In genomic region chr1:95731466-95731865, GRCh38 we compare ENCODE assay signal across 19 cellular contexts.
DNase-seq lines count a peak whose midpoint lies in the region; ATAC-seq and TF ChIP-seq lines count a peak whose summit lies in the region.
"Had no signal": no experiment of that assay in that cellular context is flagged by ENCODE, and none has a peak within 500 bp of the region (broad histone marks: within the 10 kb centered on the region; RNA-seq: fewer than 3 reads in every experiment).

No MANE protein-coding gene starts in this region.

- no TSS peak for BruUV-seq in MCF 10A (replicated peaks; lab: Mats Ljungman, UMichigan)

- peaks cover 16% of the 10 kb centered on the region for H3K4me1 Mint-ChIP-seq in MCF 10A (ENCODE audit: insufficient read depth, unreplicated experiment)

- no peaks in the 10 kb centered on the region for H3K4me1 ChIP-seq in breast epithelium
- peaks cover 5% of the 10 kb centered on the region for H3K4me1 ChIP-seq in osteoblast (ENCODE audit: insufficient read depth, low read length)
- no peaks in the 10 kb centered on the region for H3K4me1 ChIP-seq in right lobe of liver
- H3K4me1 ChIP-seq: BLaER1 treated with 17β-estradiol and CSF1 and Interleukin-3, amounts not matched to agents 10 nM and 100 nM had no signal

- no peak for ATAC-seq in right lobe of liver
- ATAC-seq: CD8-positive, alpha-beta T cell; GM12878; HCT116 had no signal

- POLR2A ChIA-PET in MCF 10A (lab: Yijun Ruan, JAX) = interaction anchor here (0.6 to 2.9 kb wide), 5 partner anchors 8 to 152 kb away, joined by 3 to 16 read pairs (median 6); no protein-coding TSS in a partner anchor

- peak overlapping the region; percentile 40 for H3K27ac Mint-ChIP-seq in MCF 10A (ENCODE audit: low read depth, unreplicated experiment)
- H3K27ac Mint-ChIP-seq: CD8-positive, alpha-beta T cell; HFFc6 had no signal

- TF ChIP-seq CTCF in MCF 10A (IDR thresholded peaks at IDR 0.05; ENCODE audit: unreplicated experiment) = no peak
- TF ChIP-seq CTCF in breast epithelium (IDR thresholded peaks at IDR 0.05) = no peak
- TF ChIP-seq CTCF in epithelial cell of esophagus (IDR thresholded peaks at IDR 0.05; ENCODE audit: insufficient read depth, low read depth, low read length, missing control alignments) = no peak
- TF ChIP-seq CTCF in osteoblast (IDR thresholded peaks at IDR 0.05; ENCODE audit: extremely low read depth, low read depth, low read length) = no peak
- TF ChIP-seq CTCF in right lobe of liver (IDR thresholded peaks at IDR 0.05) = no peak

- H3K4me3 Mint-ChIP-seq in MCF 10A (ENCODE audit: unreplicated experiment) = no peak overlapping the region
- H3K4me3 Mint-ChIP-seq: CD8-positive, alpha-beta T cell; HFFc6 had no signal

- CTCF ChIA-PET in MCF 10A (lab: Yijun Ruan, JAX) = no interaction called here

- DNase-seq in MCF 10A (ENCODE audit: unreplicated experiment) (peak; percentile 34), breast epithelium (ENCODE audit: low spot score in 2 of 2) (no peak), epithelial cell of esophagus (ENCODE audit: low read depth) (peak; percentile 79), osteoblast (ENCODE audit: insufficient read length, low spot score, missing footprints) (no peak), right lobe of liver (no peak), NCI-H526 (lab: John Stamatoyannopoulos, UW) (no peak), NCI-H1092 (lab: John Stamatoyannopoulos, UW) (no peak)
- DNase-seq: 8988T; CD8-positive, alpha-beta T cell; DMS 273 treated with DMSO at 0.1 percent for 48 hours; DMS53; DND-41; EL; GOT3; H7; HFFc6 had no signal

- peak overlapping the region; percentile 64 for H2AFZ ChIP-seq in osteoblast (ENCODE audit: low read length)

- no peak for TF ChIP-seq POLR2A in breast epithelium (IDR thresholded peaks at IDR 0.05)
- no peak for TF ChIP-seq POLR2A in right lobe of liver (IDR thresholded peaks at IDR 0.05)

- H3K27me3 Mint-ChIP-seq in MCF 10A (ENCODE audit: insufficient read depth, unreplicated experiment) = no peaks in the 10 kb centered on the region

- no peaks in the 10 kb centered on the region for H3K79me2 ChIP-seq in osteoblast (ENCODE audit: insufficient read depth, low read length)

- no peak overlapping the region for H3K4me2 ChIP-seq in osteoblast (ENCODE audit: insufficient read depth, low read length)
- H3K4me2 ChIP-seq: BLaER1 treated with 17β-estradiol and CSF1 and Interleukin-3, amounts not matched to agents 10 nM and 100 nM had no signal

- no peaks in the 10 kb centered on the region for H4K20me1 ChIP-seq in osteoblast (ENCODE audit: insufficient read depth, low read length)
- H4K20me1 ChIP-seq: BLaER1 treated with 17β-estradiol and CSF1 and Interleukin-3, amounts not matched to agents 10 nM and 100 nM had no signal

- H3K4me3 ChIP-seq in breast epithelium = no peak overlapping the region
- H3K4me3 ChIP-seq in epithelial cell of esophagus (ENCODE audit: low read length) = no peak overlapping the region
- no peak overlapping the region for H3K4me3 ChIP-seq in osteoblast (ENCODE audit: insufficient read depth, low read length)
- no peak overlapping the region for H3K4me3 ChIP-seq in right lobe of liver
- H3K4me3 ChIP-seq: BLaER1 treated with 17β-estradiol and CSF1 and Interleukin-3, amounts not matched to agents 10 nM and 100 nM; GM12878 had no signal

- H3K36me3 ChIP-seq in breast epithelium (no peaks in the 10 kb centered on the region), osteoblast (ENCODE audit: insufficient read depth, low read length) (no peaks in the 10 kb centered on the region), right lobe of liver (no peaks in the 10 kb centered on the region)
- H3K36me3 ChIP-seq: BLaER1 treated with 17β-estradiol and CSF1 and Interleukin-3, amounts not matched to agents 10 nM and 100 nM had no signal

- H3K27me3 ChIP-seq in breast epithelium = no peaks in the 10 kb centered on the region
- H3K27me3 ChIP-seq in osteoblast (ENCODE audit: insufficient read depth, low read length) = no peaks in the 10 kb centered on the region
- no peaks in the 10 kb centered on the region for H3K27me3 ChIP-seq in right lobe of liver
- H3K27me3 ChIP-seq: BLaER1 treated with 17β-estradiol and CSF1 and Interleukin-3, amounts not matched to agents 10 nM and 100 nM had no signal

- H3K27ac ChIP-seq in breast epithelium (no peak overlapping the region), osteoblast (ENCODE audit: low read depth, low read length) (no peak overlapping the region), right lobe of liver (no peak overlapping the region)
- H3K27ac ChIP-seq: BLaER1 treated with 17β-estradiol and CSF1 and Interleukin-3, amounts not matched to agents 10 nM and 100 nM had no signal

- H3K9me3 ChIP-seq in breast epithelium (no peaks in the 10 kb centered on the region), osteoblast (ENCODE audit: low read depth, low read length) (no peaks in the 10 kb centered on the region), right lobe of liver (no peaks in the 10 kb centered on the region)
- H3K9me3 ChIP-seq: BLaER1 treated with 17β-estradiol and CSF1 and Interleukin-3, amounts not matched to agents 10 nM and 100 nM had no signal

- intact Hi-C loops in MCF 10A (cut with micrococcal nuclease) (no loop called here), breast epithelium (cut with DNase I; ENCODE audit: low total_unique reads) (no loop called here), right lobe of liver (cut with DNase I) (no loop called here)

- peaks cover 8% of the 10 kb centered on the region for H3K9me3 Mint-ChIP-seq in MCF 10A (ENCODE audit: unreplicated experiment)

- no peaks in the 10 kb centered on the region for H3K36me3 Mint-ChIP-seq in MCF 10A (ENCODE audit: insufficient read depth, unreplicated experiment)
- H3K36me3 Mint-ChIP-seq: CD8-positive, alpha-beta T cell had no signal

Comparison
In these comparisons a context has a peak if more than half of its experiments do, and no peak if none do; other contexts are left out.
1. DNase-seq: peak in MCF 10A (single experiment) and epithelial cell of esophagus (single experiment); none in breast epithelium (0 of 2), osteoblast (single experiment), right lobe of liver (0 of 3), NCI-H526 (0 of 2) and NCI-H1092 (single experiment).